1 cellular context compared by ENCODE assay signal in genomic region chr17:79847698-79848369, GRCh38.
TF ChIP-seq lines count a peak whose summit lies in the region.

No MANE protein-coding gene starts in this region.

TF ChIP-seq in HepG2, 621 proteins besides CTCF, POLR2A, EP300 and RAD21 (continued from another document and continues in another):
- TF ChIP-seq TERF1 (CRISPR knock-in tag; IDR thresholded peaks at IDR 0.05) (no peak), GATAD2A (CRISPR knock-in tag; IDR thresholded peaks at IDR 0.05) (peak; percentile 82), ELK4 (CRISPR knock-in tag; IDR thresholded peaks at IDR 0.05; ENCODE audit: borderline replicate concordance) (no peak), AHDC1 (CRISPR knock-in tag; IDR thresholded peaks at IDR 0.05; ENCODE audit: borderline replicate concordance) (peak; percentile 53; the same call in 1 of the 2 replicates), ZNF362 (CRISPR knock-in tag; IDR thresholded peaks at IDR 0.05; ENCODE audit: borderline replicate concordance) (no peak), ZNF451 (CRISPR knock-in tag; IDR thresholded peaks at IDR 0.05) (no peak), NFYC (CRISPR knock-in tag; IDR thresholded peaks at IDR 0.05) (no peak), ZMYM3 (CRISPR knock-in tag; IDR thresholded peaks at IDR 0.05) (peak; percentile 36; the same call in 1 of the 2 replicates), ESRRA (CRISPR knock-in tag; IDR thresholded peaks at IDR 0.05; ENCODE audit: low read depth) (0 out of 2 replicates have a peak, but pooled peaks have one; percentile 37), ZNF724P (CRISPR knock-in tag; IDR thresholded peaks at IDR 0.05; ENCODE audit: borderline replicate concordance) (peak; percentile 49; the same call in 1 of the 2 replicates), TFAP4 (IDR thresholded peaks at IDR 0.05; ENCODE audit: borderline replicate concordance, low read depth) (peak; percentile 87; the same call in 1 of the 2 replicates), RNF2 (conservative IDR thresholded peaks at IDR 0.05; ENCODE audit: low read depth) (peak; percentile 91), HMGXB4 (CRISPR knock-in tag; IDR thresholded peaks at IDR 0.05; ENCODE audit: borderline replicate concordance in 1 of 2, low read depth in 1 of 2) (0 out of 4 replicates have a peak, but pooled peaks of 1 of the 2 experiments have one; percentile 45), PAF1 (CRISPR knock-in tag; IDR thresholded peaks at IDR 0.05) (no peak), ZBTB38 (CRISPR knock-in tag; IDR thresholded peaks at IDR 0.05) (peak; percentile 56), TRAFD1 (CRISPR knock-in tag; IDR thresholded peaks at IDR 0.05; ENCODE audit: borderline replicate concordance) (no peak), ZBTB7B (CRISPR knock-in tag; IDR thresholded peaks at IDR 0.05) (peak; percentile 50; the same call in 1 of the 2 replicates), ZBTB20 (CRISPR knock-in tag; IDR thresholded peaks at IDR 0.05; ENCODE audit: borderline replicate concordance, low read depth) (peak; percentile 65; the same call in 1 of the 2 replicates), ZNF431 (CRISPR knock-in tag; IDR thresholded peaks at IDR 0.05; ENCODE audit: borderline replicate concordance, low read depth) (peak; percentile 81; the same call in 1 of the 2 replicates), ARID2 (CRISPR knock-in tag; IDR thresholded peaks at IDR 0.05; ENCODE audit: borderline replicate concordance) (no peak), SIN3A (IDR thresholded peaks at IDR 0.05; ENCODE audit: borderline replicate concordance, low read depth, low read length) (no peak), HNF4G (IDR thresholded peaks at IDR 0.05; ENCODE audit: borderline replicate concordance, low read depth, low read length) (no peak), HNF4G (CRISPR knock-in tag; IDR thresholded peaks at IDR 0.05; ENCODE audit: borderline replicate concordance, low read depth) (no peak), NFE2L2 (IDR thresholded peaks at IDR 0.05; ENCODE audit: low read length) (no peak), ERF (CRISPR knock-in tag; IDR thresholded peaks at IDR 0.05) (peak; percentile 75; the same call in 1 of the 2 replicates), ZBTB7A (CRISPR knock-in tag; IDR thresholded peaks at IDR 0.05) (peak; percentile 79; the same call in 1 of the 2 replicates), PRMT3 (CRISPR knock-in tag; IDR thresholded peaks at IDR 0.05; ENCODE audit: borderline replicate concordance, low read depth) (no peak), ZNF275 (CRISPR knock-in tag; IDR thresholded peaks at IDR 0.05; ENCODE audit: borderline replicate concordance) (no peak), HNRNPH1 (optimal IDR thresholded peaks at IDR 0.05; ENCODE audit: low read depth, low read length) (no peak), HNRNPK (IDR thresholded peaks at IDR 0.05; ENCODE audit: low read depth, low read length, poor library complexity, severe bottlenecking) (no peak), ZNF263 (CRISPR knock-in tag; IDR thresholded peaks at IDR 0.05) (peak; percentile 28; the same call in 1 of the 2 replicates), FOXA3 (CRISPR knock-in tag; IDR thresholded peaks at IDR 0.05) (peak; percentile 55), NFKB2 (CRISPR knock-in tag; IDR thresholded peaks at IDR 0.05; ENCODE audit: borderline replicate concordance) (0 out of 2 replicates have a peak, but pooled peaks have one; percentile 50), ZFY (CRISPR knock-in tag; IDR thresholded peaks at IDR 0.05) (peak; percentile 38; the same call in 1 of the 2 replicates), FOXA1 (IDR thresholded peaks at IDR 0.05) (no peak), FOXA1 (CRISPR knock-in tag; IDR thresholded peaks at IDR 0.05) (0 out of 2 replicates have a peak, but pooled peaks have one; percentile 4), ZSCAN25 (CRISPR knock-in tag; IDR thresholded peaks at IDR 0.05) (peak; percentile 51; the same call in 1 of the 2 replicates), POGK (CRISPR knock-in tag; conservative IDR thresholded peaks at IDR 0.05) (no peak), ZZZ3 (CRISPR knock-in tag; IDR thresholded peaks at IDR 0.05; ENCODE audit: borderline replicate concordance) (0 out of 2 replicates have a peak, but pooled peaks have one; percentile 17), SOX6 (IDR thresholded peaks at IDR 0.05) (no peak), SOX6 (CRISPR knock-in tag; IDR thresholded peaks at IDR 0.05) (peak; percentile 46)
